8 cellular contexts compared by ENCODE assay signal in the genomic region with DNA sequence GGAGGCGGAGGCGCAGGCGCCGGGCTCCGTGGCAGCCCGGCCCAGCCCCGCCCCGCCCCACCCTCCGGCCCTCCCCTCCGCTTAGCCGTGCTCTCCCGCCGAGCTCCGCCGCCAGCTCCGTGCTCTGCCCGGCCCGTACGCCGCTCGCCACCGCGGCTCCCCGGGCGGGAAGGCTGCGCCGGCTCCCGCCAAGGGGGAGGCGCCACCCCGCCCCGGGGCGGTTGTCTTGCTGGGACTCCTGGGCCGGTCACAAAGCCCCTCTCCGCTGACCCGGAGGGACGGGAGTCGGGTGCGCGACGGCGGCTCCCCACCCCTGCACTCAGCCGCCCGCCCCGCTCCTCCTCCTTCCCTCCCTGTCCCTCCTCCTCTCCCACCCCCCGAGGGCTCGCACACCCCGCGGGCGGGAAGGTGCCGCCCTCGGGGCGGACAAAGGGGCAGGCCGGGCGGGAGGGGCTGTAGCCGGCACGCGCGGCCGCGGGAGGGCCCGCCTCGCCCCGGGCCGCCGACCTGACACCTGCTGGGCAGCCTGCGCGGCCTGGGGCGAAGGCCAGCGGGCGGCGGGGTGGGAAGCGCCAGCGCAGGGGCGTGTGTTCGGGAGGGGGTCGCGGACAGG. TPM values are rescaled to one million over a fixed set of nuclear protein-coding genes. Genes with fewer than 3 reads are reported as not detected.
A peak's percentile ranks its signal among the peaks of the same experiment; 100 is the strongest.
DNase-seq lines count a peak whose midpoint lies in the region; ATAC-seq and TF ChIP-seq lines count a peak whose summit lies in the region.

No MANE protein-coding gene starts in this region.

- ATAC-seq in GM19043 (IDR thresholded peaks at IDR 0.05; ENCODE audit: low read depth, unreplicated experiment) (peak; percentile 74), HG03097 (IDR thresholded peaks at IDR 0.05; ENCODE audit: low FRiP score, unreplicated experiment) (peak; percentile 74)

- DNase-seq in COR-L47 (lab: John Stamatoyannopoulos, UW) (peak; percentile 91), NCI-H345 treated with DMSO at 0.1 percent for 48 hours (lab: John Stamatoyannopoulos, UW; ENCODE audit: unreplicated experiment) (peak; percentile 85), astrocyte of the cerebellum (ENCODE audit: low read depth) (no peak), iris pigment epithelial cell (ENCODE audit: low read depth) (peak; percentile 35), thyroid gland (peak in 1 of 2 donors; percentile 29), cortex of kidney (lab: John Stamatoyannopoulos, UW) (no peak)

- no peaks in the 10 kb centered on the region for H3K9me3 ChIP-seq in thyroid gland

- TF ChIP-seq POLR2A in thyroid gland (IDR thresholded peaks at IDR 0.05): no peak

- H3K36me3 ChIP-seq in thyroid gland: no peaks in the 10 kb centered on the region

- peaks cover 47% of the 10 kb centered on the region for H3K27me3 ChIP-seq in thyroid gland

- intact Hi-C loops in thyroid gland (cut with DNase I): no loop called here

- in situ Hi-C loops in astrocyte of the cerebellum (cut with HindIII; ENCODE audit: low sequenced_read_pairs): no loop called here

- TF ChIP-seq CTCF in astrocyte of the cerebellum (IDR thresholded peaks at IDR 0.05; ENCODE audit: low read depth, low read length, missing control alignments) (no peak), thyroid gland (IDR thresholded peaks at IDR 0.05) (no peak)

- H3K4me1 ChIP-seq in thyroid gland: peaks cover 7 to 14% of the 10 kb centered on the region in 2 donors

- 0% methylated on average over 2 of the region's 77 CpGs; no CpG with 5 or more reads in 1 of the 2 donors for WGBS in thyroid gland, 2 donors

- peak overlapping the region; percentile 44 for H3K4me3 ChIP-seq in astrocyte of the cerebellum (ENCODE audit: low read depth, low read length)
- H3K4me3 ChIP-seq in thyroid gland (replicated peaks in 1 of 3): peak overlapping the region in 2 of 3 donors; percentile 17 to 41

- no peak overlapping the region for H3K27ac ChIP-seq in thyroid gland

RNA-seq across cellular contexts. Expression of a gene that starts 11.5 kb away (rescaled TPM):
- not detected for total RNA-seq in thyroid gland

Comparison
In these comparisons a context has a peak if more than half of its experiments do, and no peak if none do; other contexts are left out.
1. DNase-seq: peak in COR-L47 (single experiment), NCI-H345 treated with DMSO at 0.1 percent for 48 hours (single experiment) and iris pigment epithelial cell (single experiment); none in astrocyte of the cerebellum (single experiment) and cortex of kidney (single experiment).